ENCODE assay signal across 9 cellular contexts in genomic region chr1:14347776-14348175, GRCh38.
"Had no signal": no experiment of that assay in that cellular context is flagged by ENCODE, and none has a peak within 500 bp of the region (broad histone marks: within the 10 kb centered on the region; RNA-seq: fewer than 3 reads in every experiment).

No MANE protein-coding gene starts in this region.

- H3K9ac ChIP-seq: GM23248 had no signal

- H3K4me3 ChIP-seq: GM23248, GM23338, HAP-1 had no signal

- H3K4me2 ChIP-seq: GM23338 had no signal

- DNase-seq: GM23248, GOT3, H7, H9, HCEC 1CT, HFFc6 had no signal

- H3K9me3 ChIP-seq: HAP-1 had no signal

- H3K36me3 ChIP-seq: HAP-1 had no signal

- H3K4me1 ChIP-seq: HAP-1 had no signal

- ATAC-seq: GM23338, HCT116 had no signal

- H3K27ac ChIP-seq: GM23248 had no signal

- H2AFZ ChIP-seq: GM23248, GM23338 had no signal
